ENCODE assay signal across 8 cellular contexts in genomic region chr3:101573449-101574387, GRCh38. TPM values are rescaled to one million over a fixed set of nuclear protein-coding genes. Genes with fewer than 3 reads are reported as not detected.
A peak's percentile ranks its signal among the peaks of the same experiment; 100 is the strongest.
DNase-seq lines count a peak whose midpoint lies in the region; ATAC-seq and TF ChIP-seq lines count a peak whose summit lies in the region.

Gene PCNP, plus strand, starts transcription at chr3:101574180. Its CDS starts 36 bp downstream, at chr3:101574216.

- H3K36me3 ChIP-seq in heart right ventricle, result peaks cover 0 to 15% (median 7%) of the 10 kb centered on the region in 9 donors

- H3K9me3 ChIP-seq in heart right ventricle, result no peaks in the 10 kb centered on the region

- peak; percentile 89 for ATAC-seq in HG02840 (IDR thresholded peaks at IDR 0.05; ENCODE audit: low FRiP score, unreplicated experiment)
- peak; percentile 95 to 97 (median 96) for ATAC-seq in heart right ventricle

- 1 to 2% methylated on average over 47 of the region's 47 CpGs for WGBS in heart right ventricle, 2 donors

- DNase-seq in NCI-H1436 treated with DMSO at 0.1 percent for 48 hours (lab: John Stamatoyannopoulos, UW) (peak; percentile 95), T-helper 1 cell (peak; percentile 96 to 99 (median 98)), amniotic epithelial cell (ENCODE audit: low read depth) (peak; percentile 98), heart right ventricle (peak; percentile 98 to 100), posterior vena cava (ENCODE audit: low spot score) (peak; percentile 100), ureter (ENCODE audit: low spot score) (peak; percentile 99)

- intact Hi-C loops in heart right ventricle (cut with DNase I) (loop anchor here in 8 of 10 donors (1.0 to 10.0 kb wide), 10 partner anchors 11 to 114 kb away; partner anchors contain the start of genes SENP7 (in 5 of the 8), ZBTB11 (in 3 of the 8) and RPL24 (in 1 of the 8)), posterior vena cava (cut with DNase I) (loop anchor here in 1 of 2 donors (10.0 kb wide), 1 partner anchor 101 kb away; the partner anchor contains the start of gene ZBTB11)

- H3K4me1 ChIP-seq in heart right ventricle, result peaks cover 3 to 47% (median 40%) of the 10 kb centered on the region in 9 donors

- TF ChIP-seq CTCF in GM12875 (IDR thresholded peaks at IDR 0.05; ENCODE audit: borderline replicate concordance, insufficient read depth, low read depth, low read length), result peak; percentile 67
- TF ChIP-seq CTCF in heart right ventricle (IDR thresholded peaks at IDR 0.05), result peak; percentile 79 to 97 (median 92)

- no peaks in the 10 kb centered on the region for H3K27me3 ChIP-seq in heart right ventricle

- H3K4me3 ChIP-seq in GM12875 (ENCODE audit: low read depth, low read length) (peak within 1 kb of the TSS; percentile 79), heart right ventricle (peak within 1 kb of the TSS; percentile 75 to 93 (median 92))

- H3K27ac ChIP-seq in heart right ventricle, result peak within 1 kb of the TSS; percentile 94 to 99 (median 98)

RNA-seq across cellular contexts. Expression of gene PCNP, which starts in this region (rescaled TPM):
- total RNA-seq in heart right ventricle, result 100 to 1,000 TPM; 114 to 145 (median 124) TPM
- polyA plus RNA-seq in heart right ventricle, result 10 to 100 TPM; 64.3 to 72.2 TPM
- total RNA-seq in posterior vena cava, result 100 to 1,000 TPM; 184 to 223 TPM
- total RNA-seq in ureter, result 207 TPM

Comparison
In these comparisons a context has a peak if more than half of its experiments do, and no peak if none do; other contexts are left out.
1. Peak in every context shown above with its lines: DNase-seq, ATAC-seq, H3K4me3 ChIP-seq and H3K27ac ChIP-seq.